ENCODE assay signal across 8 cellular contexts in the genomic region with DNA sequence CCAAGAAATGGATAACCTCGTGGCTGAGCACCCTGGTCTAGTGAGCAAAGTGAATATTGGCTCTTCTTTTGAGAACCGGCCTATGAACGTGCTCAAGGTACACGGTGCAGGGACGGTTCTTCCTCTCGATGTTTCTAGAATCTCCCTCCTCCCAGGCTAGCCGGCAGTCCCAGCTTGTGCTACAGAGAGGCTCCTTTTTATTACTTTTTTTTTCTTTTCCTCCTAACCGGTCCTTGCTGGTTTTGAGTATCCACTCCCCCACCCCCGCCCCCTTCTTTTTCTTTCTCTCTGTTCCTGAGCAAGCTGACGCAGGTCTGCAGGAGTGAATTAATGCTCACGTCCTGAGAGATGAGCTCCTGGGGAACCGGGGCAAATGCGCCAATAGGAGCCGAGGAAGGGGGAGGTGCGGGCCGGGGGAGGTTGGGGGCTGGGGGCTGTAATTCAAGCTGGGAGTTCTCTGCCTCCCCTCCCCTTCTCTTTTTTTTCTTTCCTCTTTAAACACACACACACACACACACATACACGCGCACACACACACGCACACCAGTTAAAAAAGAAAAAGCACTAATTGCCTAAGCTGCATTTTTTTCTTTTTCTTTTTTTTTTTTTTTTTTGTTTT. TPM values are rescaled to one million over a fixed set of nuclear protein-coding genes. Genes with fewer than 3 reads are reported as not detected.
DNase-seq lines count a peak whose midpoint lies in the region; ATAC-seq and TF ChIP-seq lines count a peak whose summit lies in the region.
"Had no signal": no experiment of that assay in that cellular context is flagged by ENCODE, and none has a peak within 500 bp of the region (broad histone marks: within the 10 kb centered on the region; RNA-seq: fewer than 3 reads in every experiment).

No MANE protein-coding gene starts in this region.

- no peaks in the 10 kb centered on the region for H3F3A ChIP-seq in MM.1S (ENCODE audit: insufficient read depth, low read length)

- H3K9me3 Mint-ChIP-seq in osteocyte (ENCODE audit: unreplicated experiment), result no peaks in the 10 kb centered on the region

- H3K9ac ChIP-seq in NT2/D1 (ENCODE audit: insufficient read length, low read depth) (peak overlapping the region; percentile 71), MM.1S (ENCODE audit: low read length) (no peak overlapping the region)

- no peak for ATAC-seq in HG03159 (IDR thresholded peaks at IDR 0.05; ENCODE audit: unreplicated experiment)

- H3K4me1 ChIP-seq in NT2/D1 (ENCODE audit: insufficient read depth, insufficient read length) (peaks cover 7% of the 10 kb centered on the region), MM.1S (ENCODE audit: low read length) (peaks cover 9% of the 10 kb centered on the region)

- no peak for TF ChIP-seq CTCF in osteocyte (IDR thresholded peaks at IDR 0.05)
- TF ChIP-seq CTCF in MM.1S (IDR thresholded peaks at IDR 0.05; ENCODE audit: low read length), result no peak

- H3K9me2 ChIP-seq in MM.1S (replicated peaks; ENCODE audit: insufficient read depth, low read length), result no peaks in the 10 kb centered on the region

- DNase-seq in Kasumi-1 (lab: John Stamatoyannopoulos, UW), result peak; percentile 55 to 69
- DNase-seq in NT2/D1 (ENCODE audit: low read depth, low spot score), result peak; percentile 94
- peak; percentile 56 for DNase-seq in epithelial cell of prostate (ENCODE audit: low read depth, low spot score)
- no peak for DNase-seq in osteocyte (ENCODE audit: extremely low spot score, unreplicated experiment)
- no peak for DNase-seq in MM.1S
- DNase-seq in NCI-H2196 treated with DMSO at 0.1 percent for 48 hours (lab: John Stamatoyannopoulos, UW; ENCODE audit: unreplicated experiment), result no peak

- no peaks in the 10 kb centered on the region for H3K36me3 ChIP-seq in NT2/D1 (ENCODE audit: insufficient read depth, insufficient read length, low read length)
- no peaks in the 10 kb centered on the region for H3K36me3 ChIP-seq in MM.1S (replicated peaks; ENCODE audit: insufficient read depth, low read length)

- H3K9me3 ChIP-seq in NT2/D1 (ENCODE audit: insufficient read depth, low read length), result no peaks in the 10 kb centered on the region
- no peaks in the 10 kb centered on the region for H3K9me3 ChIP-seq in MM.1S (replicated peaks; ENCODE audit: insufficient read depth, low read length)

- no peak overlapping the region for H2AFZ ChIP-seq in MM.1S (ENCODE audit: low read length)

- H3K27me3 ChIP-seq in NT2/D1 (ENCODE audit: insufficient read depth, insufficient read length) (no peaks in the 10 kb centered on the region), MM.1S (replicated peaks; ENCODE audit: insufficient read depth, low read length) (no peaks in the 10 kb centered on the region)

- H3K27ac Mint-ChIP-seq in osteocyte (ENCODE audit: unreplicated experiment), result peak overlapping the region; percentile 83

- H3K4me3 Mint-ChIP-seq in osteocyte (ENCODE audit: unreplicated experiment), result peak overlapping the region; percentile 56

- H4K20me1 ChIP-seq in MM.1S (ENCODE audit: insufficient read depth, low read length), result no peaks in the 10 kb centered on the region

- no peaks in the 10 kb centered on the region for H3K27me3 Mint-ChIP-seq in osteocyte (ENCODE audit: unreplicated experiment)

- H3K36me3 Mint-ChIP-seq in osteocyte (ENCODE audit: unreplicated experiment), result no peaks in the 10 kb centered on the region

- H3K4me3 ChIP-seq in NT2/D1 (ENCODE audit: insufficient read length, low read depth), result peak overlapping the region; percentile 33
- H3K4me3 ChIP-seq in MM.1S (ENCODE audit: low read length), result no peak overlapping the region

- H3K4me1 Mint-ChIP-seq in osteocyte (ENCODE audit: unreplicated experiment), result peaks cover 64% of the 10 kb centered on the region

- peak overlapping the region; percentile 81 for H3K27ac ChIP-seq in epithelial cell of prostate
- no peak overlapping the region for H3K27ac ChIP-seq in MM.1S (ENCODE audit: low read length)

- H3K79me2 ChIP-seq in MM.1S (ENCODE audit: low read length), result no peaks in the 10 kb centered on the region

- H3K4me2 ChIP-seq in MM.1S (ENCODE audit: low read depth, low read length), result no peak overlapping the region

RNA-seq across cellular contexts. Expression of gene CPA2, which starts 6.5 kb away (rescaled TPM):
- not detected in 2 replicates for total RNA-seq in osteocyte
- total RNA-seq: lung microvascular endothelial cell had no signal

RNA-seq across cellular contexts. Expression of gene CPA4, which starts 19.8 kb away (rescaled TPM):
- total RNA-seq in osteocyte, result 23.6 and 24.7 TPM in 2 replicates
- total RNA-seq: lung microvascular endothelial cell had no signal

Comparison
In these comparisons a context has a peak if more than half of its experiments do, and no peak if none do; other contexts are left out.
1. DNase-seq: peak in Kasumi-1 (2 of 2), NT2/D1 (single experiment) and epithelial cell of prostate (single experiment); none in osteocyte (single experiment), MM.1S (single experiment) and NCI-H2196 treated with DMSO at 0.1 percent for 48 hours (single experiment).